8 cellular contexts compared by ENCODE assay signal in the genomic region with DNA sequence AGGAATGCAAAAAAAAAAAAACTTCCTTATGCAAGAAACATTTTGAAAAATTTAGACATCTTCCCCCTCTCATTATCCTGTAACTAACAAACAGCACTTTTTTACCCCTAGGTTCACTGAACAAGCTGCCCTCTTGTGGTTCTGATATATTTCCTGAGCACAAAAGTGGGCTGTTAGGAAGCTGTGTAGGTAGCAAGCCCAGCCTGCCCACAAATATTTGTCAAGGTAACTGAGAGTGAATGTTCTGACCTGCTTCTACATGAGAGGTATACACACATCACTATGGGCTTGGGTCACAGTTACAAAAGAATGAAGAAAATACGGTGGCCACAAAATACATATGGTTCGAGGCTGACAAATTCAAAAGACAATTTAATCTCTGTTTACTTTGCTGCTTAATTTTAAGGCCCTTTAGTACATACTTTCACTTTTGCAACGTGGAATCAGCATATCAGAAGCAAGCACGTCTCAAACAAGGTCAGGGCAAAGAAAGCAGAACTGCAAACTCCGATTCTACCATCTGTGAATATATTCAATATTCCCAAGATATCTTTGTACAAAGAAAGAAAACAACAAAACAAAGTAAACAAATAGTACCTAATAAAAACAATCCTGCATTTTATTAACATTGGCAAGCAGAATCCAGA.
DNase-seq lines count a peak whose midpoint lies in the region; ATAC-seq and TF ChIP-seq lines count a peak whose summit lies in the region.

No MANE protein-coding gene starts in this region.

- H3K9me3 ChIP-seq in RWPE2 (ENCODE audit: severe bottlenecking), result no peaks in the 10 kb centered on the region

- H3K27me3 Mint-ChIP-seq in naive B cell, result no peaks in the 10 kb centered on the region

- H3K36me3 Mint-ChIP-seq in naive B cell, result no peaks in the 10 kb centered on the region

- peaks cover 18 to 24% (median 24%) of the 10 kb centered on the region in 3 donors for H3K4me1 Mint-ChIP-seq in naive B cell

- peaks cover 20% of the 10 kb centered on the region for H3K4me1 ChIP-seq in RWPE2 (ENCODE audit: insufficient read depth, poor library complexity, severe bottlenecking)

- peak; percentile 22 for DNase-seq in NK-92 treated with Interleukin-12 subunit alpha and Interleukin-12 subunit beta, amount 100 ng/mL, for 24 hours (lab: John Stamatoyannopoulos, UW)
- no peak for DNase-seq in NK-92 (lab: John Stamatoyannopoulos, UW; ENCODE audit: unreplicated experiment)
- no peak for DNase-seq in RWPE2 (ENCODE audit: low spot score)
- DNase-seq in effector CD8-positive, alpha-beta T cell (lab: John Stamatoyannopoulos, UW), result peak; percentile 0
- peak; percentile 38 for DNase-seq in naive B cell
- DNase-seq in NCI-H187 treated with DMSO at 0.1 percent for 48 hours (lab: John Stamatoyannopoulos, UW), result no peak

- peak overlapping the region; percentile 13 for H3K4me3 ChIP-seq in RWPE2 (ENCODE audit: severe bottlenecking)

- peak overlapping the region; percentile 90 to 98 (median 95) for H3K27ac Mint-ChIP-seq in naive B cell

- no peaks in the 10 kb centered on the region for H3K9me3 Mint-ChIP-seq in naive B cell

- H3K4me3 Mint-ChIP-seq in naive B cell, result peak overlapping the region; percentile 76 to 93 (median 85)

- no peaks in the 10 kb centered on the region for H3K27me3 ChIP-seq in RWPE2 (ENCODE audit: insufficient read depth, poor library complexity, severe bottlenecking)

- no peak overlapping the region for H3K27ac ChIP-seq in RWPE2 (ENCODE audit: poor library complexity, severe bottlenecking)

- ATAC-seq in GM19468 (IDR thresholded peaks at IDR 0.05; ENCODE audit: extremely low read depth, unreplicated experiment) (peak; percentile 59), HG03565 (IDR thresholded peaks at IDR 0.05; ENCODE audit: unreplicated experiment) (peak; percentile 68), RWPE2 (ENCODE audit: low read depth) (peak; percentile 88), naive B cell (ENCODE audit: low read depth in 2 of 2) (peak; percentile 86 to 87)

- H3K36me3 ChIP-seq in RWPE2 (ENCODE audit: low read depth), result no peaks in the 10 kb centered on the region

- peak; percentile 66 for TF ChIP-seq CTCF in RWPE2 (IDR thresholded peaks at IDR 0.05; ENCODE audit: poor library complexity, severe bottlenecking)

Comparison
In these comparisons a context has a peak if more than half of its experiments do, and no peak if none do; other contexts are left out.
1. DNase-seq: peak in NK-92 treated with Interleukin-12 subunit alpha and Interleukin-12 subunit beta, amount 100 ng/mL, for 24 hours (single experiment), effector CD8-positive, alpha-beta T cell (single experiment) and naive B cell (single experiment); none in NK-92 (single experiment), RWPE2 (single experiment) and NCI-H187 treated with DMSO at 0.1 percent for 48 hours (single experiment).
2. Peak in every context shown above with its lines, with median percentiles within 50 percentile points of each other: ATAC-seq.